ENCODE assay signal across 1 cellular context in the genomic region with DNA sequence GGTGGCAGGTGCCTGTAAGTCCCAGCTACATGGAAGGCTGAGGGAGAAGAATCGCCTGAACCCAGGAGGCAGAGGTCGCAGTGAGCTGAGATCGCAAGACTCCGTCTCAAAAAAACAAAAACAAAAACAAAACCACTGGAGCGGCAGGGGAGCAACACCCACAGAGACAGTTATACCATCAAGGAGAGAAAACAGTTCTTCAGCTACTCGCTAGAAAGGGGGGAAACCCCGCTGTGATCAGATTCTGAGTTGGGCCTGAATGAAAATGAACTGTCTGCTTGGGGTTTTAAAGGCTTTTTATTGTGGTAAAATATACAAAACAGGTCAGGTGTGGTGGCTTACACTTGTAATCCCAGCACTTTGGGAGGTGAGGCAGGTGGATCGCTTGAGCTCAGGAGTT.
TF ChIP-seq lines count a peak whose summit lies in the region.

No MANE protein-coding gene starts in this region.

TF ChIP-seq in H1, 55 proteins besides CTCF, POLR2A, EP300 and RAD21:
- TF ChIP-seq POLR2AphosphoS5 (IDR thresholded peaks at IDR 0.05; ENCODE audit: low read depth, low read length) (no peak), GABPA (IDR thresholded peaks at IDR 0.05; ENCODE audit: borderline replicate concordance, insufficient read depth, low read length) (no peak), SAP30 (IDR thresholded peaks at IDR 0.05; ENCODE audit: insufficient read depth, insufficient replicate concordance, low read length) (no peak), SIN3A (conservative IDR thresholded peaks at IDR 0.05 in 1 of 2, IDR thresholded peaks at IDR 0.05 in 1 of 2; ENCODE audit: low read depth in 1 of 2, low read length in 2 of 2) (no peak), NRF1 (IDR thresholded peaks at IDR 0.05; ENCODE audit: low read depth, low read length) (no peak), EZH2 (IDR thresholded peaks at IDR 0.05; ENCODE audit: low read depth, low read length, severe bottlenecking) (no peak), ZNF274 (IDR thresholded peaks at IDR 0.05; ENCODE audit: borderline replicate concordance, extremely low read depth, low read length) (no peak), SIX5 (IDR thresholded peaks at IDR 0.05; ENCODE audit: low read depth, low read length) (no peak), MAFK (IDR thresholded peaks at IDR 0.05; ENCODE audit: low read depth, low read length) (no peak), TAF1 (IDR thresholded peaks at IDR 0.05; ENCODE audit: low read depth, low read length) (no peak), TEAD4 (IDR thresholded peaks at IDR 0.05; ENCODE audit: low read depth, low read length) (no peak)
